Comparison of ENCODE assay signal across 23 cellular contexts in genomic region chr3:195249858-195250464, GRCh38. TPM values are rescaled to one million over a fixed set of nuclear protein-coding genes. Genes with fewer than 3 reads are reported as not detected.
DNase-seq lines count a peak whose midpoint lies in the region; ATAC-seq and TF ChIP-seq lines count a peak whose summit lies in the region.
"Had no signal": no experiment of that assay in that cellular context is flagged by ENCODE, and none has a peak within 500 bp of the region (broad histone marks: within the 10 kb centered on the region; RNA-seq: fewer than 3 reads in every experiment).

No MANE protein-coding gene starts in this region.

- no peaks in the 10 kb centered on the region for H3K9me3 ChIP-seq in right cardiac atrium (ENCODE audit: control insufficient read depth, low read length)
- H3K9me3 ChIP-seq: MG63, upper lobe of right lung had no signal

- POLR2A ChIA-PET in activated CD4-positive, alpha-beta memory T cell treated with anti-CD3 and anti-CD28 coated beads for 36 hours (lab: Charles Lee) = no interaction called here

- TF ChIP-seq CTCF in coronary artery (IDR thresholded peaks at IDR 0.05) = no peak

- H3K4me1 Mint-ChIP-seq in naive B cell = peaks cover 19 to 23% (median 21%) of the 10 kb centered on the region in 3 donors
- peaks cover 16% of the 10 kb centered on the region for H3K4me1 Mint-ChIP-seq in activated CD4-positive, alpha-beta memory T cell treated with anti-CD3 and anti-CD28 coated beads for 36 hours (ENCODE audit: low read depth)

- DNase-seq in right cardiac atrium = peak in 2 of 3 donors; percentile 19 to 31
- DNase-seq in left cardiac atrium = no peak
- DNase-seq in coronary artery (ENCODE audit: low spot score) = peak; percentile 47
- DNase-seq in naive B cell = no peak
- peak; percentile 36 for DNase-seq in ureter (ENCODE audit: low spot score)
- no peak for DNase-seq in activated CD4-positive, alpha-beta memory T cell treated with anti-CD3 and anti-CD28 coated beads for 36 hours
- no peak for DNase-seq in SW 1271 (lab: John Stamatoyannopoulos, UW)
- DNase-seq in HuH-7 (ENCODE audit: low spot score) = no peak
- DNase-seq: activated CD4-positive, alpha-beta T cell treated with anti-CD3 and anti-CD28 coated beads for 1 hour; activated naive CD4-positive, alpha-beta T cell treated with anti-CD3 and anti-CD28 coated beads, Interleukin-2, amount 10 ng/mL, durations not matched to agents 7 days and 5 days; activated T-cell treated with anti-CD3 and anti-CD28 coated beads, Interleukin-2, amount 50 U/mL, for 72 hours; C1 segment of cervical spinal cord; DMS79; glutamatergic neuron; KG1; mammary epithelial cell; MG63; NCI-H82; upper lobe of right lung had no signal

- no peaks in the 10 kb centered on the region for H3K27me3 ChIP-seq in right cardiac atrium (ENCODE audit: control insufficient read depth, insufficient read depth)
- H3K27me3 ChIP-seq: brain microvascular endothelial cell, MG63, upper lobe of right lung had no signal

- no peaks in the 10 kb centered on the region for H3K27me3 Mint-ChIP-seq in naive B cell
- no peaks in the 10 kb centered on the region for H3K27me3 Mint-ChIP-seq in activated CD4-positive, alpha-beta memory T cell treated with anti-CD3 and anti-CD28 coated beads for 36 hours

- intact Hi-C loops in right cardiac atrium (cut with DNase I) (loop anchor here in 2 of 4 donors (10.0 kb wide), 2 partner anchors 95 to 245 kb away; no protein-coding TSS in a partner anchor), left cardiac atrium (cut with DNase I) (loop anchor here (10.0 kb wide), 2 partner anchors 115 to 245 kb away; no protein-coding TSS in a partner anchor)
- intact Hi-C loops in activated CD4-positive, alpha-beta memory T cell treated with anti-CD3 and anti-CD28 coated beads for 36 hours (cut with micrococcal nuclease) = loop anchor here (2.0 to 10.0 kb wide), 5 partner anchors 41 to 915 kb away; partner anchors contain the start of gene FAM43A

- no peak overlapping the region for H3K27ac ChIP-seq in right cardiac atrium (ENCODE audit: low read length)
- H3K27ac ChIP-seq in coronary artery = no peak overlapping the region
- H3K27ac ChIP-seq: brain microvascular endothelial cell, epithelial cell of prostate, RWPE1, upper lobe of right lung had no signal

- ATAC-seq in right cardiac atrium (no peak), left cardiac atrium (no peak), naive B cell (ENCODE audit: low read depth in 2 of 2) (no peak)

- no peak overlapping the region for H3K4me3 ChIP-seq in right cardiac atrium (ENCODE audit: low read length)
- H3K4me3 ChIP-seq in coronary artery = no peak overlapping the region
- H3K4me3 ChIP-seq: MG63, smooth muscle cell, upper lobe of right lung had no signal

- peaks cover 0 to 2% (median 0%) of the 10 kb centered on the region in 7 donors for H3K9me3 Mint-ChIP-seq in naive B cell
- H3K9me3 Mint-ChIP-seq in activated CD4-positive, alpha-beta memory T cell treated with anti-CD3 and anti-CD28 coated beads for 36 hours = no peaks in the 10 kb centered on the region
- H3K9me3 Mint-ChIP-seq: activated naive CD4-positive, alpha-beta T cell treated with anti-CD3 and anti-CD28 coated beads, Interleukin-2, amount 10 ng/mL, durations not matched to agents 7 days and 5 days; activated T-cell treated with anti-CD3 and anti-CD28 coated beads, Interleukin-2, amount 50 U/mL, for 72 hours had no signal

- 93% methylated on average over 11 of the region's 11 CpGs for WGBS in right cardiac atrium

- no peaks in the 10 kb centered on the region for H3K4me1 ChIP-seq in right cardiac atrium (ENCODE audit: control insufficient read depth, insufficient read depth, low read length)

- CTCF ChIA-PET in activated CD4-positive, alpha-beta memory T cell treated with anti-CD3 and anti-CD28 coated beads for 36 hours (lab: Charles Lee) = interaction anchor here (0.9 to 1.8 kb wide), 3 partner anchors 116 to 579 kb away, joined by 3 to 4 read pairs (median 4); partner anchors contain the start of gene LSG1

- H3K27ac Mint-ChIP-seq in naive B cell = peak overlapping the region in 4 of 6 donors; percentile 19 to 65 (median 32)
- no peak overlapping the region for H3K27ac Mint-ChIP-seq in activated CD4-positive, alpha-beta memory T cell treated with anti-CD3 and anti-CD28 coated beads for 36 hours
- H3K27ac Mint-ChIP-seq: activated naive CD4-positive, alpha-beta T cell treated with anti-CD3 and anti-CD28 coated beads, Interleukin-2, amount 10 ng/mL, durations not matched to agents 7 days and 5 days; activated T-cell treated with anti-CD3 and anti-CD28 coated beads, Interleukin-2, amount 50 U/mL, for 72 hours had no signal

- no peak overlapping the region for H3K4me3 Mint-ChIP-seq in naive B cell
- H3K4me3 Mint-ChIP-seq in activated CD4-positive, alpha-beta memory T cell treated with anti-CD3 and anti-CD28 coated beads for 36 hours = no peak overlapping the region
- H3K4me3 Mint-ChIP-seq: activated naive CD4-positive, alpha-beta T cell treated with anti-CD3 and anti-CD28 coated beads, Interleukin-2, amount 10 ng/mL, durations not matched to agents 7 days and 5 days had no signal

- H3K36me3 Mint-ChIP-seq in naive B cell = no peaks in the 10 kb centered on the region
- peaks cover 6% of the 10 kb centered on the region for H3K36me3 Mint-ChIP-seq in activated CD4-positive, alpha-beta memory T cell treated with anti-CD3 and anti-CD28 coated beads for 36 hours
- H3K36me3 Mint-ChIP-seq: activated naive CD4-positive, alpha-beta T cell treated with anti-CD3 and anti-CD28 coated beads, Interleukin-2, amount 10 ng/mL, durations not matched to agents 7 days and 5 days had no signal

RNA-seq across cellular contexts. Expression of gene XXYLT1, which starts 21.0 kb away (rescaled TPM):
- 1 to 10 TPM; 4.3 to 6.2 (median 4.9) TPM for total RNA-seq in right cardiac atrium
- 3.3 TPM for polyA plus RNA-seq in right cardiac atrium
- total RNA-seq in left cardiac atrium = 1 to 10 TPM; 4.2 to 8.8 TPM
- polyA plus RNA-seq in naive B cell (ENCODE audit: low read depth in 6 of 6) = 1 to 10 TPM in 5 of 6 donors, not detected in 1; 1.7 to 3.7 (median 3.6) TPM
- total RNA-seq in ureter = 19.7 TPM
- 1 to 10 TPM; 3.3 to 4.4 TPM for total RNA-seq in activated CD4-positive, alpha-beta memory T cell treated with anti-CD3 and anti-CD28 coated beads for 36 hours

Comparison
In these comparisons a context has a peak if more than half of its experiments do, and no peak if none do; other contexts are left out.
1. DNase-seq: peak in right cardiac atrium (2 of 3), coronary artery (single experiment) and ureter (single experiment); none in left cardiac atrium (single experiment), naive B cell (single experiment), activated CD4-positive, alpha-beta memory T cell treated with anti-CD3 and anti-CD28 coated beads for 36 hours (single experiment), SW 1271 (0 of 2) and HuH-7 (single experiment).